Comparison of ENCODE assay signal across 18 cellular contexts in genomic region chr10:44397476-44398225, GRCh38. TPM values are rescaled to one million over a fixed set of nuclear protein-coding genes. Genes with fewer than 3 reads are reported as not detected.
DNase-seq lines count a peak whose midpoint lies in the region; ATAC-seq and TF ChIP-seq lines count a peak whose summit lies in the region.
"Had no signal": no experiment of that assay in that cellular context is flagged by ENCODE, and none has a peak within 500 bp of the region (broad histone marks: within the 10 kb centered on the region; RNA-seq: fewer than 3 reads in every experiment).

No MANE protein-coding gene starts in this region.

- H3K27me3 ChIP-seq in GM23248 (replicated peaks; ENCODE audit: insufficient read depth): no peaks in the 10 kb centered on the region
- H3K27me3 ChIP-seq in osteoblast (ENCODE audit: insufficient read depth, low read length): peaks cover 5% of the 10 kb centered on the region
- no peaks in the 10 kb centered on the region for H3K27me3 ChIP-seq in HAP-1 (ENCODE audit: low read depth)
- peaks cover 0 to 6% (median 0%) of the 10 kb centered on the region in 45 donors for H3K27me3 ChIP-seq in dorsolateral prefrontal cortex

- H2AFZ ChIP-seq in GM23248: no peak overlapping the region
- H2AFZ ChIP-seq in osteoblast (ENCODE audit: low read length): no peak overlapping the region

- H3K79me2 ChIP-seq in GM23248 (ENCODE audit: insufficient read depth) (no peaks in the 10 kb centered on the region), osteoblast (ENCODE audit: insufficient read depth, low read length) (no peaks in the 10 kb centered on the region)

- H3K9ac ChIP-seq in GM23248: no peak overlapping the region
- H3K9ac ChIP-seq: BLaER1 had no signal

- H3K27ac ChIP-seq in GM23248 (no peak overlapping the region), coronary artery (no peak overlapping the region), osteoblast (ENCODE audit: low read depth, low read length) (no peak overlapping the region), dorsolateral prefrontal cortex (no peak overlapping the region)
- H3K27ac ChIP-seq: BLaER1 had no signal

- H3F3A ChIP-seq in GM23248 (ENCODE audit: insufficient read depth): no peaks in the 10 kb centered on the region

- H3K36me3 ChIP-seq in GM23248 (ENCODE audit: low read depth) (no peaks in the 10 kb centered on the region), osteoblast (ENCODE audit: insufficient read depth, low read length) (no peaks in the 10 kb centered on the region), HAP-1 (replicated peaks) (no peaks in the 10 kb centered on the region)
- H3K36me3 ChIP-seq: BLaER1 had no signal

- in situ Hi-C loops in GM23248 (cut with MboI) (no loop called here), HAP-1 (cut with MboI; ENCODE audit: low sequenced_read_pairs) (no loop called here)

- TF ChIP-seq CTCF in coronary artery (IDR thresholded peaks at IDR 0.05) (no peak), osteoblast (IDR thresholded peaks at IDR 0.05; ENCODE audit: extremely low read depth, low read depth, low read length) (no peak), dorsolateral prefrontal cortex (IDR thresholded peaks at IDR 0.05 in 54 of 56, conservative IDR thresholded peaks at IDR 0.05 in 2 of 56; ENCODE audit: low read depth in 1 of 56, partially characterized antibody in 56 of 56) (no peak)

- H4K20me1 ChIP-seq in GM23248 (ENCODE audit: insufficient read depth): no peaks in the 10 kb centered on the region
- H4K20me1 ChIP-seq in osteoblast (ENCODE audit: insufficient read depth, low read length): no peaks in the 10 kb centered on the region
- H4K20me1 ChIP-seq: BLaER1 had no signal

- H3K4me3 ChIP-seq in GM23248 (no peak overlapping the region), coronary artery (no peak overlapping the region), osteoblast (ENCODE audit: insufficient read depth, low read length) (no peak overlapping the region), HAP-1 (no peak overlapping the region), dorsolateral prefrontal cortex (no peak overlapping the region)
- H3K4me3 ChIP-seq: BLaER1, GM12878 had no signal

- no peaks in the 10 kb centered on the region for H3K9me2 ChIP-seq in GM23248 (ENCODE audit: insufficient read depth)

- H3K9me3 ChIP-seq in GM23248 (ENCODE audit: low read depth) (no peaks in the 10 kb centered on the region), osteoblast (ENCODE audit: low read depth, low read length) (no peaks in the 10 kb centered on the region), HAP-1 (no peaks in the 10 kb centered on the region)
- H3K9me3 ChIP-seq: BLaER1 had no signal

- H3K4me2 ChIP-seq in GM23248 (ENCODE audit: unreplicated experiment): no peak overlapping the region
- no peak overlapping the region for H3K4me2 ChIP-seq in osteoblast (ENCODE audit: insufficient read depth, low read length)
- H3K4me2 ChIP-seq: BLaER1 had no signal

- no peak for ATAC-seq in GM18873 (IDR thresholded peaks at IDR 0.05; ENCODE audit: low FRiP score, unreplicated experiment)
- ATAC-seq: GM12878, Panc1 had no signal

- H3K4me1 ChIP-seq in GM23248 (ENCODE audit: insufficient read depth) (no peaks in the 10 kb centered on the region), osteoblast (ENCODE audit: insufficient read depth, low read length) (no peaks in the 10 kb centered on the region), HAP-1 (no peaks in the 10 kb centered on the region)

- DNase-seq in EL (peak; percentile 28), GM23248 (peak; percentile 31), coronary artery (ENCODE audit: low spot score) (peak; percentile 33), osteoblast (ENCODE audit: insufficient read length, low spot score, missing footprints) (peak; percentile 58), SIG-M5 treated with dmso at 0.1 percent for 504 hours (lab: John Stamatoyannopoulos, UW; ENCODE audit: unreplicated experiment) (no peak), HAP-1 (ENCODE audit: low spot score in 2 of 2) (no peak), dorsolateral prefrontal cortex (no peak)
- DNase-seq: CD8-positive, alpha-beta memory T cell; GOT3; HFFc6; NCI-H1092; NCI-H1694; NCI-H345; SHP77 had no signal

- intact Hi-C loops in dorsolateral prefrontal cortex (cut with DNase I): no loop called here

- WGBS in GM23248 (ENCODE audit: low coverage in 1 of 2, low lambda C conversion rate in 2 of 2, missing lambda C conversion rate in 2 of 2), 2 experiments: 86 to 88% methylated on average over 6 of the region's 6 CpGs

RNA-seq across cellular contexts. Expression of gene CXCL12, which starts 12.8 kb away (rescaled TPM):
- total RNA-seq in GM23248 (2014; rRNA removed; shearing (Covaris generic)): 341 and 364 TPM in 2 replicates
- polyA plus RNA-seq in GM23248 (2016; fragmentation: Nextera tagmentation; extraction: Ambion mirVana): 609 and 636 TPM in 2 replicates
- total RNA-seq in osteoblast: 288 and 358 TPM in 2 replicates
- total RNA-seq in dorsolateral prefrontal cortex: 10 to 100 TPM in 67 of 120 experiments, 1 to 10 TPM in 53; 2.1 to 36.3 (median 10.6) TPM
- total RNA-seq: CD8-positive, alpha-beta memory T cell had no signal
- polyA plus RNA-seq: CD8-positive, alpha-beta memory T cell had no signal

Comparison
In these comparisons a context has a peak if more than half of its experiments do, and no peak if none do; other contexts are left out.
1. DNase-seq: peak in EL (single experiment), GM23248 (single experiment), coronary artery (single experiment) and osteoblast (single experiment); none in SIG-M5 treated with dmso at 0.1 percent for 504 hours (single experiment), HAP-1 (0 of 2) and dorsolateral prefrontal cortex (0 of 10).